Comparison of ENCODE assay signal across 26 cellular contexts in the genomic region with DNA sequence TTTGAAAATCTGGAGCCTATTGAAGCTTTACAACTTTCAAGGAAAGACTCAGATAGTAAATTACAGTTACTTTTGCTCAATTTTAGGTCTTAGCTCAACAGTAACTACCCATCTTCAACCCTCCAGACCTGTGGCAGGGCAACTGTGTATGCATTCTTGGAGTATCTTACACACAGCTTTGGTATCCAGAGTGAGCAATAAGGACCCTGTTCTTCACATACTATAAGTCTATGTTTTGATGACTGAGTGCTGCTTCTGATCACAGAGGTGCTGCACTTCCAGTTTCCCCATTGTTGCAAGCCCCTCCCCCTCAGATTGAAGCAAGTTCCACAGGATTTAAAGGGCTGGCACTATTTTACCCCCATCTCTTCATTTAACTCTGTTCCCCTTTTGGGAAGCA.
A peak's percentile ranks its signal among the peaks of the same experiment; 100 is the strongest.
DNase-seq lines count a peak whose midpoint lies in the region; ATAC-seq, FAIRE-seq and TF ChIP-seq lines count a peak whose summit lies in the region.
"Had no signal": no experiment of that assay in that cellular context is flagged by ENCODE, and none has a peak within 500 bp of the region (broad histone marks: within the 10 kb centered on the region; RNA-seq: fewer than 3 reads in every experiment).

No MANE protein-coding gene starts in this region.

- H3K27me3 ChIP-seq in IMR-90 (ENCODE audit: control insufficient read depth, insufficient read depth, low read length), result no peaks in the 10 kb centered on the region
- no peaks in the 10 kb centered on the region for H3K27me3 ChIP-seq in H1 (replicated peaks in 1 of 4; ENCODE audit: control insufficient read depth in 3 of 4, extremely low read depth in 1 of 4, insufficient read depth in 3 of 4, low read length in 3 of 4)
- H3K27me3 ChIP-seq in upper lobe of right lung, result no peaks in the 10 kb centered on the region
- H3K27me3 ChIP-seq in SK-N-SH (ENCODE audit: insufficient read depth), result no peaks in the 10 kb centered on the region
- H3K27me3 ChIP-seq: BLaER1 treated with 17β-estradiol and CSF1 and Interleukin-3, amounts not matched to agents 10 nM and 100 nM had no signal

- no peak overlapping the region for H2AK9ac ChIP-seq in IMR-90 (replicated peaks; ENCODE audit: low read depth, low read length, poor library complexity)

- H4K5ac ChIP-seq in IMR-90 (ENCODE audit: low read depth, low read length), result no peak overlapping the region
- no peak overlapping the region for H4K5ac ChIP-seq in H1 (ENCODE audit: insufficient read length, low read depth, low read length)

- H4K20me1 ChIP-seq in IMR-90 (ENCODE audit: insufficient read depth, low read length), result no peaks in the 10 kb centered on the region
- no peaks in the 10 kb centered on the region for H4K20me1 ChIP-seq in H1 (replicated peaks in 1 of 2; ENCODE audit: control insufficient read depth in 1 of 2, insufficient read depth in 2 of 2, low read length in 2 of 2)
- no peaks in the 10 kb centered on the region for H4K20me1 ChIP-seq in SK-N-SH (ENCODE audit: insufficient read depth)
- H4K20me1 ChIP-seq: BLaER1 treated with 17β-estradiol and CSF1 and Interleukin-3, amounts not matched to agents 10 nM and 100 nM had no signal

- H2BK15ac ChIP-seq in IMR-90 (ENCODE audit: low read depth, low read length) (peak overlapping the region; percentile 48; the same call in 2 of the 3 replicates), H1 (ENCODE audit: low read length) (no peak overlapping the region)

- H3K9ac ChIP-seq in IMR-90 (ENCODE audit: low read depth, low read length) (no peak overlapping the region), H1 (replicated peaks in 1 of 4; ENCODE audit: extremely low read depth in 1 of 4, low read depth in 3 of 4, low read length in 3 of 4) (no peak overlapping the region), SK-N-SH (no peak overlapping the region)
- H3K9ac ChIP-seq: BLaER1 treated with 17β-estradiol and CSF1 and Interleukin-3, amounts not matched to agents 10 nM and 100 nM had no signal

- no peaks in the 10 kb centered on the region for H3F3A ChIP-seq in SK-N-SH (replicated peaks; ENCODE audit: insufficient read depth)

- H2BK120ac ChIP-seq in IMR-90 (ENCODE audit: low read depth, low read length), result no peak overlapping the region
- H2BK120ac ChIP-seq in H1 (replicated peaks; ENCODE audit: low read depth, low read length), result no peak overlapping the region

- H3K36me3 ChIP-seq in IMR-90 (ENCODE audit: control insufficient read depth, insufficient read depth, low read length) (no peaks in the 10 kb centered on the region), H1 (ENCODE audit: control insufficient read depth in 2 of 4, insufficient read depth in 4 of 4, low read length in 3 of 4) (no peaks in the 10 kb centered on the region), upper lobe of right lung (no peaks in the 10 kb centered on the region), SK-N-SH (replicated peaks in 1 of 2; ENCODE audit: control insufficient read depth in 1 of 2, insufficient read depth in 2 of 2, low read length in 1 of 2) (no peaks in the 10 kb centered on the region)
- H3K36me3 ChIP-seq: BLaER1 treated with 17β-estradiol and CSF1 and Interleukin-3, amounts not matched to agents 10 nM and 100 nM had no signal

- H3K79me2 ChIP-seq in H1 (ENCODE audit: control insufficient read depth in 1 of 2, insufficient read depth in 2 of 2, low read length in 2 of 2), result no peaks in the 10 kb centered on the region
- no peaks in the 10 kb centered on the region for H3K79me2 ChIP-seq in SK-N-SH (ENCODE audit: insufficient read depth)

- DNase-seq in EL (peak; percentile 19), IMR-90 (peak; percentile 49), H1 (ENCODE audit: low read depth in 1 of 2, low spot score in 2 of 2) (no peak), kidney glomerular epithelial cell (lab: John Stamatoyannopoulos, UW) (peak; percentile 7), SW 1271 (lab: John Stamatoyannopoulos, UW) (no peak), upper lobe of right lung (no peak), substantia nigra (lab: John Stamatoyannopoulos, UW) (no peak), SK-N-SH (no peak)
- DNase-seq: 8988T; Caco-2; CD4-positive, alpha-beta memory T cell; DMS153; GDM1; HFFc6; MV-4-11; NCI-H1105 treated with DMSO at 0.1 percent for 48 hours; NCI-H1694; NCI-H2081; NCI-H2171; NCI-H345; NCI-H524 treated with DMSO at 0.1 percent for 48 hours had no signal

- 0 out of 2 replicates have a peak, but pooled peaks cover 2% of the 10 kb centered on the region for H3K4me1 ChIP-seq in IMR-90 (ENCODE audit: control insufficient read depth, insufficient read depth, low read length)
- H3K4me1 ChIP-seq in H1 (replicated peaks in 1 of 4; ENCODE audit: control insufficient read depth in 3 of 4, insufficient read depth in 4 of 4, low read length in 3 of 4), result no peaks in the 10 kb centered on the region; a peak in 1 of 7 replicates
- H3K4me1 ChIP-seq in upper lobe of right lung, result no peaks in the 10 kb centered on the region
- no peaks in the 10 kb centered on the region; a peak in 1 of 4 replicates for H3K4me1 ChIP-seq in SK-N-SH (ENCODE audit: control insufficient read depth in 1 of 2, insufficient read depth in 2 of 2, low read depth in 1 of 2, low read length in 1 of 2)
- H3K4me1 ChIP-seq: BLaER1 treated with 17β-estradiol and CSF1 and Interleukin-3, amounts not matched to agents 10 nM and 100 nM had no signal

- no peaks in the 10 kb centered on the region for H3K9me2 ChIP-seq in SK-N-SH

- H3K4me3 ChIP-seq in IMR-90 (ENCODE audit: insufficient read depth, low read depth, low read length), result no peak overlapping the region
- H3K4me3 ChIP-seq in H1 (ENCODE audit: extremely low read depth in 1 of 4, insufficient read depth in 2 of 4, low read depth in 3 of 4, low read length in 4 of 4), result no peak overlapping the region
- H3K4me3 ChIP-seq in upper lobe of right lung, result no peak overlapping the region
- no peak overlapping the region for H3K4me3 ChIP-seq in SK-N-SH (ENCODE audit: low read depth in 2 of 2, low read length in 1 of 2)
- H3K4me3 ChIP-seq: BLaER1 treated with 17β-estradiol and CSF1 and Interleukin-3, amounts not matched to agents 10 nM and 100 nM had no signal

- no TSS peak for BruUV-seq in IMR-90 (replicated peaks; lab: Mats Ljungman, UMichigan)

- H3K4me2 ChIP-seq in IMR-90 (ENCODE audit: low read depth, low read length), result no peak overlapping the region
- no peak overlapping the region for H3K4me2 ChIP-seq in H1 (ENCODE audit: insufficient read depth in 1 of 2, low read depth in 2 of 2, low read length in 2 of 2)
- no peak overlapping the region for H3K4me2 ChIP-seq in SK-N-SH
- H3K4me2 ChIP-seq: BLaER1 treated with 17β-estradiol and CSF1 and Interleukin-3, amounts not matched to agents 10 nM and 100 nM had no signal

- POLR2A ChIA-PET in IMR-90 (lab: Charles Lee; ENCODE audit: unreplicated experiment) (interaction anchor here (0.6 kb wide), 1 partner anchor 11 kb away, joined by 3 read pairs; no protein-coding TSS in a partner anchor), H1 (lab: Charles Lee; ENCODE audit: partially characterized antibody) (no interaction called here), SK-N-SH (lab: Yijun Ruan, JAX) (no interaction called here)

- H2AFZ ChIP-seq in IMR-90 (replicated peaks; ENCODE audit: low read length, poor library complexity) (peak overlapping the region; percentile 34), H1 (ENCODE audit: low read length) (peak overlapping the region; percentile 60; the same call in 1 of the 2 replicates), SK-N-SH (ENCODE audit: low read depth) (no peak overlapping the region)

- H3K23ac ChIP-seq in IMR-90 (ENCODE audit: low read depth, low read length), result no peak overlapping the region
- no peak overlapping the region for H3K23ac ChIP-seq in H1 (ENCODE audit: insufficient read length)

- no peak overlapping the region for H4K91ac ChIP-seq in IMR-90 (ENCODE audit: insufficient read depth, low read depth, low read length)
- no peak overlapping the region for H4K91ac ChIP-seq in H1 (replicated peaks; ENCODE audit: insufficient read length, low read length)

- TF ChIP-seq CTCF in IMR-90 (conservative IDR thresholded peaks at IDR 0.05; ENCODE audit: low read depth, low read length) (no peak), H1 (IDR thresholded peaks at IDR 0.05; ENCODE audit: control extremely low read depth in 1 of 3, insufficient read depth in 1 of 3, low read depth in 1 of 3, low read length in 3 of 3) (no peak), upper lobe of right lung (IDR thresholded peaks at IDR 0.05) (no peak), SK-N-SH (IDR thresholded peaks at IDR 0.05) (no peak)

- no peak overlapping the region for H2BK5ac ChIP-seq in IMR-90 (ENCODE audit: low read depth, low read length, poor library complexity, severe bottlenecking)
- H2BK5ac ChIP-seq in H1 (ENCODE audit: low read depth, low read length), result no peak overlapping the region

- intact Hi-C loops in IMR-90 (cut with micrococcal nuclease) (no loop called here), upper lobe of right lung (cut with DNase I) (no loop called here)

- no peak overlapping the region for H3K56ac ChIP-seq in IMR-90 (ENCODE audit: extremely low read depth, insufficient read depth, low read length)
- H3K56ac ChIP-seq in H1 (replicated peaks; ENCODE audit: insufficient read length, low read depth, low read length), result no peak overlapping the region

- in situ Hi-C loops in IMR-90 (cut with MboI; ENCODE audit: low sequenced_read_pairs), result no loop called here

- H3K18ac ChIP-seq in IMR-90 (ENCODE audit: low read depth, low read length), result no peak overlapping the region
- no peak overlapping the region for H3K18ac ChIP-seq in H1 (ENCODE audit: extremely low read depth, low read length)

- CTCF ChIA-PET in IMR-90 (lab: Yijun Ruan, JAX) (interaction anchor here (0.7 to 1.1 kb wide), 2 partner anchors 11 to 1012 kb away, joined by 3 to 4 read pairs; no protein-coding TSS in a partner anchor), H1 (lab: Charles Lee; ENCODE audit: partially characterized antibody) (interaction anchor here (0.9 kb wide), 1 partner anchor 12 kb away, joined by 3 read pairs; no protein-coding TSS in a partner anchor), SK-N-SH (lab: Yijun Ruan, JAX) (no interaction called here)

- no peak for TF ChIP-seq POLR2A in IMR-90 (IDR thresholded peaks at IDR 0.05; ENCODE audit: low read depth, low read length)
- no peak for TF ChIP-seq POLR2A in H1 (IDR thresholded peaks at IDR 0.05; ENCODE audit: control extremely low read depth in 1 of 2, low read depth in 2 of 2, low read length in 2 of 2)

- no peak for TF ChIP-seq RAD21 in IMR-90 (IDR thresholded peaks at IDR 0.05; ENCODE audit: low read length)
- TF ChIP-seq RAD21 in H1 (IDR thresholded peaks at IDR 0.05 in 1 of 2, conservative IDR thresholded peaks at IDR 0.05 in 1 of 2; ENCODE audit: low read depth in 2 of 2, low read length in 2 of 2), result no peak
- TF ChIP-seq RAD21 in SK-N-SH (IDR thresholded peaks at IDR 0.05; ENCODE audit: low read length), result no peak

- no peak overlapping the region for H3K27ac ChIP-seq in IMR-90 (ENCODE audit: insufficient read depth, low read length)
- no peak overlapping the region for H3K27ac ChIP-seq in H1 (ENCODE audit: low read depth, low read length)
- no peak overlapping the region for H3K27ac ChIP-seq in upper lobe of right lung
- no peak overlapping the region for H3K27ac ChIP-seq in substantia nigra (ENCODE audit: low read depth, low read length, poor library complexity, severe bottlenecking)
- no peak overlapping the region for H3K27ac ChIP-seq in SK-N-SH (ENCODE audit: low read depth in 2 of 2, low read length in 1 of 2)
- H3K27ac ChIP-seq: BLaER1 treated with 17β-estradiol and CSF1 and Interleukin-3, amounts not matched to agents 10 nM and 100 nM had no signal

- FAIRE-seq in H1 (lab: Jason Lieb, UNC), result no peak
- FAIRE-seq: GM18507, H54, RCC 7860 had no signal

- no peaks in the 10 kb centered on the region for H3K9me1 ChIP-seq in IMR-90 (ENCODE audit: insufficient read depth, low read length)

- H2BK20ac ChIP-seq in IMR-90 (ENCODE audit: low read depth, low read length) (no peak overlapping the region), H1 (ENCODE audit: low read length) (no peak overlapping the region)

- H3K9me3 ChIP-seq in IMR-90 (ENCODE audit: control insufficient read depth, insufficient read depth, low read length) (no peaks in the 10 kb centered on the region), H1 (ENCODE audit: insufficient read depth in 2 of 2, low read depth in 1 of 2, low read length in 1 of 2) (0 out of 4 replicates have a peak, but pooled peaks cover 1 to 2% of the 10 kb centered on the region in 2 experiments), upper lobe of right lung (no peaks in the 10 kb centered on the region), SK-N-SH (no peaks in the 10 kb centered on the region)

- ATAC-seq in IMR-90 (ENCODE audit: low read depth), result peak; percentile 83
- ATAC-seq in upper lobe of right lung, result no peak
- ATAC-seq: Right ventricle myocardium inferior had no signal

- dilution Hi-C loops in IMR-90 (cut with HindIII; ENCODE audit: low sequenced_read_pairs, unreplicated experiment), result no loop called here

- H3K79me1 ChIP-seq in IMR-90 (ENCODE audit: low read depth in 1 of 2, low read length in 2 of 2) (no peaks in the 10 kb centered on the region), H1 (ENCODE audit: low read depth, low read length) (no peaks in the 10 kb centered on the region)

- H3K4ac ChIP-seq in IMR-90 (ENCODE audit: low read depth, low read length), result no peak overlapping the region
- H3K4ac ChIP-seq in H1 (replicated peaks; ENCODE audit: insufficient read length, low read depth, low read length), result no peak overlapping the region

- H4K8ac ChIP-seq in IMR-90 (ENCODE audit: low read depth in 2 of 2, low read length in 2 of 2) (no peak overlapping the region), H1 (ENCODE audit: extremely low read depth, insufficient read depth, low read length) (no peak overlapping the region)

- no peak for TF ChIP-seq EP300 in H1 (IDR thresholded peaks at IDR 0.05; ENCODE audit: borderline replicate concordance in 1 of 2, low read depth in 2 of 2, low read length in 2 of 2)
- TF ChIP-seq EP300 in SK-N-SH (IDR thresholded peaks at IDR 0.05; ENCODE audit: borderline replicate concordance in 1 of 2, low read depth in 1 of 2, low read length in 1 of 2), result no peak

- H2BK12ac ChIP-seq in H1 (ENCODE audit: low read depth, low read length), result no peak overlapping the region

- no peak overlapping the region for H3K14ac ChIP-seq in IMR-90 (replicated peaks; ENCODE audit: low read depth, low read length)
- H3K14ac ChIP-seq in H1 (ENCODE audit: insufficient read length), result no peak overlapping the region

- H2AK5ac ChIP-seq in IMR-90 (ENCODE audit: low read depth, low read length), result no peak overlapping the region
- no peak overlapping the region for H2AK5ac ChIP-seq in H1 (ENCODE audit: low read depth, low read length)

- no peaks in the 10 kb centered on the region for H3K23me2 ChIP-seq in H1 (ENCODE audit: low read depth, low read length)

Comparison
In these comparisons a context has a peak if more than half of its experiments do, and no peak if none do; other contexts are left out.
1. DNase-seq: peak in EL (single experiment), IMR-90 (single experiment) and kidney glomerular epithelial cell (single experiment); none in H1 (0 of 2), SW 1271 (0 of 2), upper lobe of right lung (single experiment), substantia nigra (0 of 49) and SK-N-SH (single experiment).